6 cellular contexts compared by ENCODE assay signal in the genomic region with DNA sequence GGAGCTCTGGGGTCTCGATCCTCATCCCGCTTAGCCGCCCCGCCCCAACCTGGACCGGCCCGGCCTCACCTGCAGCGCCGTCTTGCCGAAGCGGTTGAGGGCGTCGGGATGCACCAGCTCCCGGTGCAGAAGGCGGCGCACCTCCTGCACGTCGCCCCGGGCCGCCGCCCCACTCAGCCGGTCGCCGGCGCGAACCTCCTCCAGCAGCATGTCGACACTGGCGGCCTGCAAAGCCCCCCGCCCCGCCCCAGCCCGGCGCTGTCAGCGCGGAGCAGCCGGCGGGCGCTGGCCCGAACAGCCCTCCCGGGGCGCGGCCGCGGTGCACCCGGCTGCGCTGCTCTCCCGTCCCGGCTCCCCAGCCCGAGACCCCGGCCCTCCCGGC. TPM values are rescaled to one million over a fixed set of nuclear protein-coding genes. Genes with fewer than 3 reads are reported as not detected.
A peak's percentile ranks its signal among the peaks of the same experiment; 100 is the strongest.
DNase-seq lines count a peak whose midpoint lies in the region; ATAC-seq, FAIRE-seq and TF ChIP-seq lines count a peak whose summit lies in the region.

No MANE protein-coding gene starts in this region.

- peak overlapping the region; percentile 60 for H3K27ac Mint-ChIP-seq in osteocyte (ENCODE audit: unreplicated experiment)

- peak overlapping the region; percentile 54 for H3K4me3 ChIP-seq in LNCaP clone FGC (ENCODE audit: low read depth, low read length)

- H3K27me3 Mint-ChIP-seq in osteocyte (ENCODE audit: unreplicated experiment) = no peaks in the 10 kb centered on the region

- no peak for FAIRE-seq in HTR-8/SVneo (lab: Jason Lieb, UNC)

- no peaks in the 10 kb centered on the region for H3K36me3 Mint-ChIP-seq in osteocyte (ENCODE audit: unreplicated experiment)

- ATAC-seq in GM19452 (IDR thresholded peaks at IDR 0.05; ENCODE audit: unreplicated experiment) = peak; percentile 4

- DNase-seq in LNCaP clone FGC (ENCODE audit: low read depth) (peak; percentile 15), caudate nucleus (lab: John Stamatoyannopoulos, UW) (peak in 26 of 61 donors; percentile 28 to 69 (median 54)), osteocyte (ENCODE audit: extremely low spot score, unreplicated experiment) (no peak), HTR-8/SVneo (ENCODE audit: insufficient read length, low spot score) (no peak), AML-193 (lab: John Stamatoyannopoulos, UW) (no peak)

- TF ChIP-seq CTCF in LNCaP clone FGC (IDR thresholded peaks at IDR 0.05; ENCODE audit: control insufficient read depth, extremely low read depth, insufficient read depth) (peak; percentile 34; the same call in 1 of the 2 replicates), osteocyte (IDR thresholded peaks at IDR 0.05) (no peak)

- H3K4me3 Mint-ChIP-seq in osteocyte (ENCODE audit: unreplicated experiment) = peak overlapping the region; percentile 88

- no peaks in the 10 kb centered on the region for H3K9me3 Mint-ChIP-seq in osteocyte (ENCODE audit: unreplicated experiment)

- peaks cover 41% of the 10 kb centered on the region for H3K4me1 Mint-ChIP-seq in osteocyte (ENCODE audit: unreplicated experiment)

- H3K27ac ChIP-seq in caudate nucleus (ENCODE audit: low read depth, low read length) = peak overlapping the region; percentile 52

RNA-seq across cellular contexts. Expression of a gene that starts 0.3 kb away (rescaled TPM):
- 9.4 and 13.0 TPM in 2 replicates for total RNA-seq in osteocyte

RNA-seq across cellular contexts. Expression of a gene that starts 2.6 kb away (rescaled TPM):
- 29.0 and 29.3 TPM in 2 replicates for total RNA-seq in osteocyte

RNA-seq across cellular contexts. Expression of a gene that starts 18.7 kb away (rescaled TPM):
- not detected in 2 replicates for total RNA-seq in osteocyte

RNA-seq across cellular contexts. Expression of a gene that starts 24.7 kb away (rescaled TPM):
- 28.7 and 30.9 TPM in 2 replicates for total RNA-seq in osteocyte

RNA-seq across cellular contexts. Expression of a gene that starts 51.2 kb away (rescaled TPM):
- 0.83 and 1.8 TPM in 2 replicates for total RNA-seq in osteocyte
